In genomic region chr3:194574639-194575483, GRCh38 we compare ENCODE assay signal across 10 cellular contexts. TPM values are rescaled to one million over a fixed set of nuclear protein-coding genes. Genes with fewer than 3 reads are reported as not detected.
A peak's percentile ranks its signal among the peaks of the same experiment; 100 is the strongest.
DNase-seq lines count a peak whose midpoint lies in the region; ATAC-seq and TF ChIP-seq lines count a peak whose summit lies in the region.
"Had no signal": no experiment of that assay in that cellular context is flagged by ENCODE, and none has a peak within 500 bp of the region (broad histone marks: within the 10 kb centered on the region; RNA-seq: fewer than 3 reads in every experiment).

No MANE protein-coding gene starts in this region.

- no peak overlapping the region for H2BK5ac ChIP-seq in trophoblast cell (ENCODE audit: low read depth, low read length, poor library complexity)

- no peak overlapping the region for H3K4me2 ChIP-seq in trophoblast cell (ENCODE audit: low read length)

- H3K9me3 Mint-ChIP-seq in chondrocyte (ENCODE audit: low read depth): no peaks in the 10 kb centered on the region

- peaks cover 5% of the 10 kb centered on the region for H3K79me1 ChIP-seq in trophoblast cell (ENCODE audit: low read length)

- no peak overlapping the region for H2AK5ac ChIP-seq in trophoblast cell (ENCODE audit: low read length)

- H3K18ac ChIP-seq in trophoblast cell (ENCODE audit: low read length): no peak overlapping the region

- H3K4me3 ChIP-seq in liver (ENCODE audit: low read depth in 1 of 3, low read length in 3 of 3): no peak overlapping the region
- no peak overlapping the region for H3K4me3 ChIP-seq in trophoblast cell (ENCODE audit: low read depth, low read length)

- H3K27me3 ChIP-seq in liver (ENCODE audit: control insufficient read depth in 4 of 4, insufficient read depth in 4 of 4, low read length in 3 of 4) (no peaks in the 10 kb centered on the region), trophoblast cell (ENCODE audit: insufficient read depth, low read length) (no peaks in the 10 kb centered on the region)

- H3K14ac ChIP-seq in trophoblast cell (ENCODE audit: low read length): no peak overlapping the region

- H3K4me3 Mint-ChIP-seq in chondrocyte (ENCODE audit: unreplicated experiment): no peak overlapping the region
- H3K4me3 Mint-ChIP-seq: T-helper 17 cell had no signal

- H3K36me3 Mint-ChIP-seq in chondrocyte (ENCODE audit: low read depth): no peaks in the 10 kb centered on the region

- no peaks in the 10 kb centered on the region for H3K27me3 Mint-ChIP-seq in chondrocyte (ENCODE audit: low read depth)

- 77% methylated on average over 15 of the region's 15 CpGs for WGBS in liver
- no CpG with 5 or more reads among the region's 15 CpGs for WGBS in trophoblast cell (ENCODE audit: extremely low coverage, insufficient coverage, insufficient read length)

- no peak overlapping the region for H3K23ac ChIP-seq in trophoblast cell (ENCODE audit: low read length)

- H3K27ac Mint-ChIP-seq in chondrocyte (ENCODE audit: unreplicated experiment): peak overlapping the region; percentile 49
- H3K27ac Mint-ChIP-seq: T-helper 17 cell had no signal

- no peak overlapping the region for H3K4ac ChIP-seq in trophoblast cell (ENCODE audit: low read depth, low read length)

- H2BK120ac ChIP-seq in trophoblast cell (ENCODE audit: insufficient read depth, low read length, poor library complexity): no peak overlapping the region

- H4K91ac ChIP-seq in trophoblast cell (ENCODE audit: low read depth, low read length): no peak overlapping the region

- H3K4me1 Mint-ChIP-seq in chondrocyte (ENCODE audit: low read depth): peaks cover 59% of the 10 kb centered on the region

- peak; percentile 45 for TF ChIP-seq CTCF in chondrocyte (IDR thresholded peaks at IDR 0.05)
- peak; percentile 15 for TF ChIP-seq CTCF in liver (IDR thresholded peaks at IDR 0.05; ENCODE audit: low read depth, low read length, missing input control)

- H3K4me1 ChIP-seq in liver (ENCODE audit: control insufficient read depth in 4 of 4, insufficient read depth in 4 of 4, low read length in 3 of 4): peaks cover 5 to 15% (median 13%) of the 10 kb centered on the region in 4 donors
- peaks cover 9 to 12% of the 10 kb centered on the region in 2 experiments for H3K4me1 ChIP-seq in trophoblast cell (ENCODE audit: control insufficient read depth in 1 of 2, insufficient read depth in 2 of 2, low read length in 2 of 2)

- no peak overlapping the region for H2BK12ac ChIP-seq in trophoblast cell (ENCODE audit: low read length)

- H3K27ac ChIP-seq in liver (ENCODE audit: low read depth in 1 of 2, low read length in 2 of 2): no peak overlapping the region
- no peak overlapping the region for H3K27ac ChIP-seq in trophoblast cell (ENCODE audit: low read depth, low read length)

- H3K36me3 ChIP-seq in liver (ENCODE audit: control insufficient read depth in 4 of 4, insufficient read depth in 3 of 4, low read depth in 1 of 4, low read length in 3 of 4) (no peaks in the 10 kb centered on the region), trophoblast cell (ENCODE audit: control insufficient read depth in 1 of 2, insufficient read depth in 2 of 2, low read length in 2 of 2) (no peaks in the 10 kb centered on the region)

- no peak overlapping the region for H3K9ac ChIP-seq in liver (ENCODE audit: low read depth in 1 of 2, low read length in 2 of 2)
- no peak overlapping the region for H3K9ac ChIP-seq in trophoblast cell (ENCODE audit: low read length)

- TF ChIP-seq RAD21 in liver (IDR thresholded peaks at IDR 0.05): peak in 1 of 2 donors; percentile 24

- H4K8ac ChIP-seq in trophoblast cell (ENCODE audit: low read depth, low read length): no peak overlapping the region

- DNase-seq in AG20443 (ENCODE audit: low spot score) (peak; percentile 34), LHCN-M2 (ENCODE audit: low read depth) (peak; percentile 86), chondrocyte (ENCODE audit: low spot score) (no peak), left lobe of liver (ENCODE audit: low spot score) (no peak), NCI-H2029 (lab: John Stamatoyannopoulos, UW) (no peak), trophoblast cell (no peak)
- DNase-seq: nucleus accumbens, T-helper 17 cell had no signal

- no peaks in the 10 kb centered on the region for H3K79me2 ChIP-seq in trophoblast cell (ENCODE audit: control insufficient read depth, insufficient read depth, low read length, poor library complexity)

- no peak overlapping the region for H4K12ac ChIP-seq in trophoblast cell (ENCODE audit: low read depth, low read length)

- H3K9me3 ChIP-seq in liver (ENCODE audit: control insufficient read depth in 4 of 4, low read length in 3 of 4) (no peaks in the 10 kb centered on the region), trophoblast cell (ENCODE audit: insufficient read depth, low read depth, low read length) (peaks cover 2% of the 10 kb centered on the region)

- H2AFZ ChIP-seq in trophoblast cell (ENCODE audit: insufficient read depth, low read length, poor library complexity): no peak overlapping the region

- no peak for ATAC-seq in left lobe of liver
- ATAC-seq in GM21737 (IDR thresholded peaks at IDR 0.05; ENCODE audit: unreplicated experiment): no peak

TF ChIP-seq in liver, 16 proteins besides CTCF, POLR2A, EP300 and RAD21:
- TF ChIP-seq YY1 (IDR thresholded peaks at IDR 0.05): no peak
- TF ChIP-seq RXRA (IDR thresholded peaks at IDR 0.05): no peak
- TF ChIP-seq JUND (IDR thresholded peaks at IDR 0.05): no peak
- no peak for TF ChIP-seq NR2F2 (IDR thresholded peaks at IDR 0.05)
- no peak for TF ChIP-seq ZBTB33 (IDR thresholded peaks at IDR 0.05)

RNA-seq across cellular contexts. Expression of gene TMEM44, which starts 58.4 kb away (rescaled TPM):
- total RNA-seq in LHCN-M2 (2014; rRNA removed) (32.8 and 35.6 TPM in 2 replicates), chondrocyte (14.5 to 25.1 TPM (median 25.0 TPM) in 3 replicates), liver (1 to 10 TPM; 3.4 to 5.0 TPM), left lobe of liver (4.6 TPM)
- polyA plus RNA-seq in LHCN-M2 (2012): 28.7 TPM
- polyA plus RNA-seq in liver: 1 to 10 TPM; 1.8 to 3.0 TPM
- 9.6 and 10.5 TPM in 2 replicates for polyA plus RNA-seq in trophoblast cell (2013)

Comparison
In these comparisons a context has a peak if more than half of its experiments do, and no peak if none do; other contexts are left out.
1. DNase-seq: peak in AG20443 (single experiment) and LHCN-M2 (single experiment); none in chondrocyte (single experiment), left lobe of liver (single experiment), NCI-H2029 (single experiment) and trophoblast cell (0 of 2).